In the genomic region with DNA sequence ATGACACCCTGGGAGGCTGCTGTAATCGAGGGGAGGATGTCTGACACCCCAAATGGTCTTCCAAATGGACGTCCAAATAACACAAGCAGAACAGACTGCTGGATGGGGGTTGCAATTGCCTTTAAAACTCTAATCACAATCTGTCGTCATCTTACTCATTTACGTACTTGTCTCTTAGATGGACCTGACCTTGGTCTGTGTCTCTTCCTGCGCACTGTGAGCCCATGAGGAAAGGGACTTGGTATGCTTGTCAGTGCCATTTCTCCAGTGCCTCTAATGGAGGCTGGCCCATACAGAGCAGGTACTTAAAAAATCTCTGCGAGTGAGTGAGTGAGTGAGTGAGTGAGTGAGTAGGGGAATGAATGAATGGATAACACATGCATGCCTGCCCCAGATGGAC, we compare ENCODE assay signal across 20 cellular contexts.
"Had no signal": no experiment of that assay in that cellular context is flagged by ENCODE, and none has a peak within 500 bp of the region (broad histone marks: within the 10 kb centered on the region; RNA-seq: fewer than 3 reads in every experiment).

No MANE protein-coding gene starts in this region.

- DNase-seq: cortex of kidney; dorsolateral prefrontal cortex; effector CD8-positive, alpha-beta T cell; gastrocnemius medialis; heart right ventricle; hypothalamus; islet precursor cell; mammary epithelial cell; naive thymus-derived CD4-positive, alpha-beta T cell; occipital lobe; pancreas; small intestine; stimulated activated CD4-positive, alpha-beta T cell treated with anti-CD3 and anti-CD28 coated beads, Interleukin-12 subunit alpha, Interleukin-12 subunit beta, amount 100 ng/mL, for 4 hours; stimulated activated naive CD4-positive, alpha-beta T cell treated with Interleukin-2 at 50 U/mL for 16 hours had no signal

- H3K27me3 ChIP-seq: dorsolateral prefrontal cortex, esophagus muscularis mucosa, gastrocnemius medialis, heart right ventricle, neural progenitor cell, pancreas had no signal

- H3K9me3 Mint-ChIP-seq: naive thymus-derived CD4-positive, alpha-beta T cell; neural progenitor cell; type B pancreatic cell had no signal

- H3K36me3 ChIP-seq: neural progenitor cell had no signal

- ATAC-seq: gastrocnemius medialis; heart right ventricle; left lobe of liver; naive thymus-derived CD4-positive, alpha-beta T cell; pancreas; right cardiac atrium had no signal

- H3K27me3 Mint-ChIP-seq: naive thymus-derived CD4-positive, alpha-beta T cell; progenitor cell of endocrine pancreas; type B pancreatic cell had no signal

- H3K36me3 Mint-ChIP-seq: naive thymus-derived CD4-positive, alpha-beta T cell had no signal

- H3K9me3 ChIP-seq: esophagus muscularis mucosa, gastrocnemius medialis, heart right ventricle, pancreas had no signal

- H3K4me1 ChIP-seq: pancreas had no signal

- H3K4me3 Mint-ChIP-seq: naive thymus-derived CD4-positive, alpha-beta T cell; neural progenitor cell; type B pancreatic cell had no signal

- H3K4me3 ChIP-seq: dorsolateral prefrontal cortex, esophagus muscularis mucosa, gastrocnemius medialis, heart right ventricle, neural progenitor cell, pancreas had no signal

- H3K27ac Mint-ChIP-seq: neural progenitor cell, progenitor cell of endocrine pancreas, type B pancreatic cell had no signal

- H3K27ac ChIP-seq: dorsolateral prefrontal cortex, esophagus muscularis mucosa, heart right ventricle, neural progenitor cell, pancreas had no signal
